ENCODE assay signal across 8 cellular contexts in the genomic region with DNA sequence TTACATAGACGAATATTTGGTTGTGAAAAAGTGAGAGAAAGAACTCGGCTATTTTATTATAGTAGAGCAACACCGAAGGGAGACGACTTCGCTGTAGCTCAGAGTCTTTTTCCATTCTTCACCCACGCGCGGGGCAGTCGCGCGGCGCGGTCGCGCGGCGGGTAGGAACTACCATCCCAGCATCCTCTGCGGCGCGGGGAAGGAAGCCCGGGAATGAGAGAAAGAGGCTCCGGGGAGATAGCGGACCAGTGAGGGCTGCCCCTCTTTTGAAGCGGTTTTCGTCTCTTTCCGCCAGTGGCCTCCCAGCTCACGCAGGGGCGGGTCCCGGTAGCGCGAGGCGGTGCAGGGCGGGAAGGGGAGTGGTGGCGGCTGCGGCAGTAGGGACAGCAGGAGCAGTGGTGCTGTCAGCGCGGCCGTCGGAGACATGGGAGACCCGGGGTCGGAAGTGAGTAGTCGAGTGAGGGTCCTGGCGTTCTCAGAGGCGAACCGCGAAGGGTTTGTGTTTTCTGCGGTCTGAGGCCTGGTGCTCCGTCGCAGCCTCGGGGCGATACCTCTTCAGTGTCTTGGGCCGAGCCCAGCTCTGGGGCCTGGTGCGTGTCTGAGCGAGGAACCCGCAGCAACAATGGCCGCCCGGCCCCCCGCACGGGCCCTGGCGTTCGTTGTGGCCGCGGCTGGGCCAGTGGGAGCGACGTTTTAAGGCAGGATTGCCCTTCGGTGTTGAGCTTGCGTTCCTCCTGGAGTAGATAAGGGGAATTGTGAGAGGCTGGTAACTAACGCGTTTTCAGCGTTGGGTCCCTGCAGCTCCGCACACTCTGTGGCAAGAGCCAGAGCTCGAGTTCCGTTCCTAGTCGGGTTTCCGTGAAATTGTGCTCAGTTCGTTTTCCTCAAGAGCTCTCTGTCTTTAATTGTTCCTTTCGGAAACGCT. TPM values are rescaled to one million over a fixed set of nuclear protein-coding genes. Genes with fewer than 3 reads are reported as not detected.
A peak's percentile ranks its signal among the peaks of the same experiment; 100 is the strongest.
DNase-seq lines count a peak whose midpoint lies in the region; ATAC-seq and TF ChIP-seq lines count a peak whose summit lies in the region.
"Not testable (repeated sequence)": the region's sequence is repeated elsewhere in the genome, so short reads cannot be mapped to it uniquely, and the experiment has no call there.

TSS of gene KIAA1586 (plus strand) at position 362 of the 925 bp plus-strand sequence. CDS start at position 425, 63 bp downstream.

- peaks cover 13% of the 10 kb centered on the region for H3K4me1 ChIP-seq in RWPE2 (ENCODE audit: insufficient read depth, poor library complexity, severe bottlenecking)

- not testable (repeated sequence) for H3F3A ChIP-seq in neural cell (ENCODE audit: insufficient read depth, low read length, poor library complexity, severe bottlenecking)

- peak; percentile 20 for TF ChIP-seq RAD21 in neural cell (conservative IDR thresholded peaks at IDR 0.05)

- H3K9me3 ChIP-seq in RWPE2 (ENCODE audit: severe bottlenecking); neural cell (ENCODE audit: low read length): not testable (repeated sequence)

- H2AFZ ChIP-seq in neural cell (ENCODE audit: low read depth, low read length): peak within 1 kb of the TSS; percentile 41

- H3K36me3 Mint-ChIP-seq in activated T-helper 2 cell treated with anti-CD3 and anti-CD28 coated beads, Interferon-gamma antibody, Interleukin-2, Interleukin-4, amounts not matched to agents 10 μg/mL and 5 μg/mL and 100 μg/mL, durations not matched to agents 14 hours and 24 hours and 36 hours (ENCODE audit: low read depth): peaks cover 33% of the 10 kb centered on the region

- TF ChIP-seq CTCF in LNCaP clone FGC (IDR thresholded peaks at IDR 0.05; ENCODE audit: control insufficient read depth, extremely low read depth, insufficient read depth); RWPE2 (IDR thresholded peaks at IDR 0.05; ENCODE audit: poor library complexity, severe bottlenecking); fibroblast of pulmonary artery (IDR thresholded peaks at IDR 0.05; ENCODE audit: low read length, missing control alignments); neural cell (IDR thresholded peaks at IDR 0.05; ENCODE audit: poor library complexity, severe bottlenecking): not testable (repeated sequence)

- peak within 1 kb of the TSS; percentile 95 for H3K4me2 ChIP-seq in neural cell (ENCODE audit: low read length)

- H3K27me3 ChIP-seq in RWPE2 (ENCODE audit: insufficient read depth, poor library complexity, severe bottlenecking); neural cell (ENCODE audit: insufficient read depth, low read depth, low read length): not testable (repeated sequence)

- peak; percentile 96 for ATAC-seq in RWPE2 (ENCODE audit: low read depth)
- ATAC-seq in stimulated activated naive CD8-positive, alpha-beta T cell treated with anti-CD3 and anti-CD28 coated beads, Interleukin-15, amount 100 ng/mL, for 72 hours: peak; percentile 94

- not testable (repeated sequence) for H3K9me3 Mint-ChIP-seq in activated T-helper 2 cell treated with anti-CD3 and anti-CD28 coated beads, Interferon-gamma antibody, Interleukin-2, Interleukin-4, amounts not matched to agents 10 μg/mL and 5 μg/mL and 100 μg/mL, durations not matched to agents 14 hours and 24 hours and 36 hours; stimulated activated naive CD8-positive, alpha-beta T cell treated with anti-CD3 and anti-CD28 coated beads, Interleukin-15, amount 100 ng/mL, for 72 hours

- peaks cover 35% of the 10 kb centered on the region for H3K36me3 ChIP-seq in RWPE2 (ENCODE audit: low read depth)
- H3K36me3 ChIP-seq in neural cell (ENCODE audit: insufficient read depth, low read length): not testable (repeated sequence)

- peak within 1 kb of the TSS; percentile 59 for H3K4me3 ChIP-seq in LNCaP clone FGC (ENCODE audit: low read depth, low read length)
- peak within 1 kb of the TSS; percentile 39 for H3K4me3 ChIP-seq in RWPE2 (ENCODE audit: severe bottlenecking)
- peak within 1 kb of the TSS; percentile 59 for H3K4me3 ChIP-seq in fibroblast of pulmonary artery (replicated peaks; ENCODE audit: low read depth, low read length)
- peak within 1 kb of the TSS; percentile 74 for H3K4me3 ChIP-seq in neural cell (ENCODE audit: low read length)

- peak within 1 kb of the TSS; percentile 86 for H3K27ac Mint-ChIP-seq in activated T-helper 2 cell treated with anti-CD3 and anti-CD28 coated beads, Interferon-gamma antibody, Interleukin-2, Interleukin-4, amounts not matched to agents 10 μg/mL and 5 μg/mL and 100 μg/mL, durations not matched to agents 14 hours and 24 hours and 36 hours
- peak within 1 kb of the TSS; percentile 98 for H3K27ac Mint-ChIP-seq in stimulated activated naive CD8-positive, alpha-beta T cell treated with anti-CD3 and anti-CD28 coated beads, Interleukin-15, amount 100 ng/mL, for 72 hours

- DNase-seq in EH (ENCODE audit: low read depth) (peak; percentile 94), H4 (ENCODE audit: low spot score) (peak; percentile 91), LNCaP clone FGC (ENCODE audit: low read depth) (peak; percentile 56), RWPE2 (ENCODE audit: low spot score) (peak; percentile 84), fibroblast of pulmonary artery (ENCODE audit: low read depth) (peak; percentile 87)
- DNase-seq in activated T-helper 2 cell treated with anti-CD3 and anti-CD28 coated beads, Interferon-gamma antibody, Interleukin-2, Interleukin-4, amounts not matched to agents 10 μg/mL and 5 μg/mL and 100 μg/mL, durations not matched to agents 14 hours and 24 hours and 36 hours (ENCODE audit: low spot score): peak; percentile 82
- DNase-seq in stimulated activated naive CD8-positive, alpha-beta T cell treated with anti-CD3 and anti-CD28 coated beads, Interleukin-15, amount 100 ng/mL, for 72 hours: peak; percentile 73 to 80

- H3K27ac ChIP-seq in RWPE2 (ENCODE audit: poor library complexity, severe bottlenecking) (peak within 1 kb of the TSS; percentile 52), neural cell (ENCODE audit: low read length) (peak within 1 kb of the TSS; percentile 76)

- H3K4me3 Mint-ChIP-seq in activated T-helper 2 cell treated with anti-CD3 and anti-CD28 coated beads, Interferon-gamma antibody, Interleukin-2, Interleukin-4, amounts not matched to agents 10 μg/mL and 5 μg/mL and 100 μg/mL, durations not matched to agents 14 hours and 24 hours and 36 hours (ENCODE audit: low read depth): peak within 1 kb of the TSS; percentile 90
- peak within 1 kb of the TSS; percentile 94 to 96 for H3K4me3 Mint-ChIP-seq in stimulated activated naive CD8-positive, alpha-beta T cell treated with anti-CD3 and anti-CD28 coated beads, Interleukin-15, amount 100 ng/mL, for 72 hours

- peaks cover 26% of the 10 kb centered on the region for H3K4me1 Mint-ChIP-seq in activated T-helper 2 cell treated with anti-CD3 and anti-CD28 coated beads, Interferon-gamma antibody, Interleukin-2, Interleukin-4, amounts not matched to agents 10 μg/mL and 5 μg/mL and 100 μg/mL, durations not matched to agents 14 hours and 24 hours and 36 hours (ENCODE audit: low read depth)
- H3K4me1 Mint-ChIP-seq in stimulated activated naive CD8-positive, alpha-beta T cell treated with anti-CD3 and anti-CD28 coated beads, Interleukin-15, amount 100 ng/mL, for 72 hours: peaks cover 41% of the 10 kb centered on the region

- H3K9ac ChIP-seq in neural cell (ENCODE audit: low read length): peak within 1 kb of the TSS; percentile 70

- peaks cover 25% of the 10 kb centered on the region for H3K79me2 ChIP-seq in neural cell (replicated peaks; ENCODE audit: insufficient read depth, low read length)

- intact Hi-C loops in activated T-helper 2 cell treated with anti-CD3 and anti-CD28 coated beads, Interferon-gamma antibody, Interleukin-2, Interleukin-4, amounts not matched to agents 10 μg/mL and 5 μg/mL and 100 μg/mL, durations not matched to agents 14 hours and 24 hours and 36 hours (cut with micrococcal nuclease): loop anchor here (1.0 to 5.0 kb wide), 4 partner anchors 43 to 176 kb away; partner anchors contain the start of genes BAG2, BEND6 and RAB23

- not testable (repeated sequence) for H4K20me1 ChIP-seq in neural cell (ENCODE audit: insufficient read depth)

- not testable (repeated sequence) for H3K9me2 ChIP-seq in neural cell (ENCODE audit: insufficient read depth, low read length)

- peaks cover 33% of the 10 kb centered on the region for H3K27me3 Mint-ChIP-seq in activated T-helper 2 cell treated with anti-CD3 and anti-CD28 coated beads, Interferon-gamma antibody, Interleukin-2, Interleukin-4, amounts not matched to agents 10 μg/mL and 5 μg/mL and 100 μg/mL, durations not matched to agents 14 hours and 24 hours and 36 hours (ENCODE audit: low read depth)
- peaks cover 43% of the 10 kb centered on the region for H3K27me3 Mint-ChIP-seq in stimulated activated naive CD8-positive, alpha-beta T cell treated with anti-CD3 and anti-CD28 coated beads, Interleukin-15, amount 100 ng/mL, for 72 hours

- TF ChIP-seq EP300 in neural cell (conservative IDR thresholded peaks at IDR 0.05; ENCODE audit: poor library complexity, severe bottlenecking): peak; percentile 57

TF ChIP-seq in neural cell, 6 proteins besides CTCF, POLR2A, EP300 and RAD21 (continues in another document):
- TF ChIP-seq POLR2AphosphoS5 (IDR thresholded peaks at IDR 0.05): peak; percentile 80

RNA-seq across cellular contexts. Expression of gene KIAA1586, which starts in this region (rescaled TPM):
- total RNA-seq in H4 (2014; rRNA removed; shearing (Covaris generic)): 9.8 and 16.6 TPM in 2 replicates
- total RNA-seq in activated T-helper 2 cell treated with anti-CD3 and anti-CD28 coated beads, Interferon-gamma antibody, Interleukin-2, Interleukin-4, amounts not matched to agents 10 μg/mL and 5 μg/mL and 100 μg/mL, durations not matched to agents 14 hours and 24 hours and 36 hours: 13.1 and 13.7 TPM in 2 replicates
- 27.1 and 34.4 TPM in 2 replicates for polyA plus RNA-seq in neural cell
- polyA minus RNA-seq in neural cell: 103 and 111 TPM in 2 replicates

Comparison
In these comparisons a context has a peak if more than half of its experiments do, and no peak if none do; other contexts are left out.
1. Peak in every context shown above with its lines: DNase-seq, ATAC-seq, H3K4me3 ChIP-seq and H3K27ac ChIP-seq.